Comparison of ENCODE assay signal across 22 cellular contexts in genomic region chr13:25324100-25324499, GRCh38. TPM values are rescaled to one million over a fixed set of nuclear protein-coding genes. Genes with fewer than 3 reads are reported as not detected.
DNase-seq lines count a peak whose midpoint lies in the region; ATAC-seq and TF ChIP-seq lines count a peak whose summit lies in the region.
"Had no signal": no experiment of that assay in that cellular context is flagged by ENCODE, and none has a peak within 500 bp of the region (broad histone marks: within the 10 kb centered on the region; RNA-seq: fewer than 3 reads in every experiment).

No MANE protein-coding gene starts in this region.

- 0 out of 2 replicates have a peak overlapping the region, but pooled peaks have one; percentile 7 for H3K18ac ChIP-seq in IMR-90 (ENCODE audit: low read depth, low read length)

- 80 to 100% methylated on average over 1 of the region's 2 CpGs for WGBS in IMR-90 (ENCODE audit: extremely low coverage in 2 of 2, insufficient read length in 1 of 2), 2 experiments

- CTCF ChIA-PET in activated CD4-positive, alpha-beta T cell treated with anti-CD3 and anti-CD28 coated beads for 36 hours (lab: Charles Lee), result interaction anchor here (0.9 to 1.5 kb wide), 2 partner anchors 13 to 90 kb away, joined by 3 read pairs; no protein-coding TSS in a partner anchor
- CTCF ChIA-PET in IMR-90 (lab: Yijun Ruan, JAX), result interaction anchor here (1.1 kb wide), 1 partner anchor 52 kb away, joined by 4 read pairs; no protein-coding TSS in a partner anchor
- CTCF ChIA-PET in CD8-positive, alpha-beta memory T cell (lab: Charles Lee), result no interaction called here

- no peak overlapping the region for H2AK5ac ChIP-seq in IMR-90 (ENCODE audit: low read depth, low read length)

- DNase-seq in activated CD4-positive, alpha-beta T cell treated with anti-CD3 and anti-CD28 coated beads for 36 hours, result no peak
- no peak for DNase-seq in activated CD4-positive, alpha-beta T cell treated with anti-CD3 and anti-CD28 coated beads, Interleukin-2, amount 50 U/mL, for 4 hours
- DNase-seq in IMR-90, result peak; percentile 22
- peak; percentile 47 for DNase-seq in adipocyte (ENCODE audit: low read depth)
- no peak for DNase-seq in mesothelial cell of epicardium (ENCODE audit: low spot score in 2 of 2, unreplicated experiment in 2 of 2)
- no peak for DNase-seq in AG20443 (ENCODE audit: low spot score)
- no peak for DNase-seq in activated CD8-positive, alpha-beta memory T cell treated with anti-CD3 and anti-CD28 coated beads, Interleukin-2, amount 50 U/mL, for 4 hours
- no peak for DNase-seq in CD8-positive, alpha-beta memory T cell
- DNase-seq: DMS153, GDM1, Karpas-422, NCI-H1436, NCI-H2029, NCI-H2171, NCI-H526, PC-3, RPMI8226, SHP77 treated with DMSO at 0.1 percent for 48 hours had no signal

- H3K9me3 ChIP-seq in IMR-90 (ENCODE audit: control insufficient read depth, insufficient read depth, low read length), result no peaks in the 10 kb centered on the region
- no peaks in the 10 kb centered on the region for H3K9me3 ChIP-seq in adipocyte (ENCODE audit: control insufficient read depth, low read length)
- H3K9me3 ChIP-seq in CD8-positive, alpha-beta memory T cell (ENCODE audit: low read length), result no peaks in the 10 kb centered on the region

- H3K9ac ChIP-seq in IMR-90 (ENCODE audit: low read depth, low read length) (no peak overlapping the region; the same call in 1 of the 2 replicates), adipocyte (ENCODE audit: low read length) (no peak overlapping the region)

- no peaks in the 10 kb centered on the region for H3K4me1 Mint-ChIP-seq in activated CD4-positive, alpha-beta T cell treated with anti-CD3 and anti-CD28 coated beads for 36 hours
- no peaks in the 10 kb centered on the region for H3K4me1 Mint-ChIP-seq in mesothelial cell of epicardium
- no peaks in the 10 kb centered on the region for H3K4me1 Mint-ChIP-seq in CD8-positive, alpha-beta memory T cell
- H3K4me1 Mint-ChIP-seq: CD14-positive monocyte had no signal

- H2BK15ac ChIP-seq in IMR-90 (ENCODE audit: low read depth, low read length), result no peak overlapping the region

- H3K36me3 Mint-ChIP-seq in activated CD4-positive, alpha-beta T cell treated with anti-CD3 and anti-CD28 coated beads for 36 hours (ENCODE audit: low read depth), result peaks cover 32% of the 10 kb centered on the region
- H3K36me3 Mint-ChIP-seq in mesothelial cell of epicardium, result peaks cover 21% of the 10 kb centered on the region
- H3K36me3 Mint-ChIP-seq in CD8-positive, alpha-beta memory T cell, result peaks cover 0 to 70% (median 12%) of the 10 kb centered on the region in 3 donors

- TF ChIP-seq CTCF in IMR-90 (conservative IDR thresholded peaks at IDR 0.05; ENCODE audit: low read depth, low read length) (no peak), mesothelial cell of epicardium (IDR thresholded peaks at IDR 0.05; ENCODE audit: unreplicated experiment) (no peak)

- no peak overlapping the region for H2AFZ ChIP-seq in IMR-90 (replicated peaks; ENCODE audit: low read length, poor library complexity)

- H2BK5ac ChIP-seq in IMR-90 (ENCODE audit: low read depth, low read length, poor library complexity, severe bottlenecking), result peak overlapping the region; percentile 46

- H3K56ac ChIP-seq in IMR-90 (ENCODE audit: extremely low read depth, insufficient read depth, low read length), result no peak overlapping the region

- H2BK120ac ChIP-seq in IMR-90 (ENCODE audit: low read depth, low read length), result no peak overlapping the region

- H2AK9ac ChIP-seq in IMR-90 (replicated peaks; ENCODE audit: low read depth, low read length, poor library complexity), result no peak overlapping the region

- intact Hi-C loops in activated CD4-positive, alpha-beta T cell treated with anti-CD3 and anti-CD28 coated beads for 36 hours (cut with DNase I, micrococcal nuclease), result loop anchor here in 1 of 2 experiments (2.0 kb wide), 1 partner anchor 15 kb away; no protein-coding TSS in a partner anchor
- intact Hi-C loops in IMR-90 (cut with micrococcal nuclease), result no loop called here

- H3K4ac ChIP-seq in IMR-90 (ENCODE audit: low read depth, low read length), result no peak overlapping the region

- H3K36me3 ChIP-seq in IMR-90 (ENCODE audit: control insufficient read depth, insufficient read depth, low read length) (peaks cover 32% of the 10 kb centered on the region), adipocyte (ENCODE audit: control insufficient read depth, insufficient read depth, low read length, severe bottlenecking) (peaks cover 87% of the 10 kb centered on the region)
- peaks cover 34% of the 10 kb centered on the region for H3K36me3 ChIP-seq in CD8-positive, alpha-beta memory T cell (ENCODE audit: insufficient read depth, low read length)

- H4K8ac ChIP-seq in IMR-90 (ENCODE audit: low read depth in 2 of 2, low read length in 2 of 2), result peak overlapping the region in 1 of 2 experiments; percentile 21; a peak in 1 of 4 replicates

- no peak overlapping the region for H3K14ac ChIP-seq in IMR-90 (replicated peaks; ENCODE audit: low read depth, low read length)

- no peak for ATAC-seq in activated CD4-positive, alpha-beta T cell treated with anti-CD3 and anti-CD28 coated beads for 36 hours
- peak; percentile 78 for ATAC-seq in IMR-90 (ENCODE audit: low read depth)
- ATAC-seq: PC-3 had no signal

- no peaks in the 10 kb centered on the region for H3K9me3 Mint-ChIP-seq in activated CD4-positive, alpha-beta T cell treated with anti-CD3 and anti-CD28 coated beads for 36 hours (ENCODE audit: low read depth)
- H3K9me3 Mint-ChIP-seq in mesothelial cell of epicardium, result no peaks in the 10 kb centered on the region
- no peaks in the 10 kb centered on the region for H3K9me3 Mint-ChIP-seq in CD8-positive, alpha-beta memory T cell
- H3K9me3 Mint-ChIP-seq: CD14-positive monocyte, IgD-negative memory B cell had no signal

- H4K5ac ChIP-seq in IMR-90 (ENCODE audit: low read depth, low read length), result no peak overlapping the region

- POLR2A ChIA-PET in activated CD4-positive, alpha-beta T cell treated with anti-CD3 and anti-CD28 coated beads for 36 hours (lab: Charles Lee), result no interaction called here
- POLR2A ChIA-PET in IMR-90 (lab: Charles Lee; ENCODE audit: unreplicated experiment), result no interaction called here
- POLR2A ChIA-PET in CD8-positive, alpha-beta memory T cell (lab: Charles Lee), result no interaction called here

- peaks cover 5% of the 10 kb centered on the region; the same call in 1 of the 2 replicates for H3K4me1 ChIP-seq in IMR-90 (ENCODE audit: control insufficient read depth, insufficient read depth, low read length)
- H3K4me1 ChIP-seq in adipocyte (ENCODE audit: control insufficient read depth, insufficient read depth, low read length), result peaks cover 11% of the 10 kb centered on the region
- H3K4me1 ChIP-seq in CD8-positive, alpha-beta memory T cell (ENCODE audit: insufficient read depth, low read length), result no peaks in the 10 kb centered on the region

- H3K9me1 ChIP-seq in IMR-90 (ENCODE audit: insufficient read depth, low read length), result no peaks in the 10 kb centered on the region

- no peak for TF ChIP-seq RAD21 in IMR-90 (IDR thresholded peaks at IDR 0.05; ENCODE audit: low read length)

- H3K27ac Mint-ChIP-seq in activated CD4-positive, alpha-beta T cell treated with anti-CD3 and anti-CD28 coated beads for 36 hours, result peak overlapping the region; percentile 0
- peak overlapping the region; percentile 4 for H3K27ac Mint-ChIP-seq in mesothelial cell of epicardium
- H3K27ac Mint-ChIP-seq in CD8-positive, alpha-beta memory T cell, result peak overlapping the region in 3 of 8 donors; percentile 1 to 87 (median 8)

- in situ Hi-C loops in IMR-90 (cut with MboI; ENCODE audit: low sequenced_read_pairs), result no loop called here

- no peaks in the 10 kb centered on the region for H3K27me3 Mint-ChIP-seq in activated CD4-positive, alpha-beta T cell treated with anti-CD3 and anti-CD28 coated beads for 36 hours
- H3K27me3 Mint-ChIP-seq in mesothelial cell of epicardium (ENCODE audit: low read depth), result no peaks in the 10 kb centered on the region
- H3K27me3 Mint-ChIP-seq in CD8-positive, alpha-beta memory T cell, result no peaks in the 10 kb centered on the region
- H3K27me3 Mint-ChIP-seq: IgD-negative memory B cell had no signal

- no peak overlapping the region for H2BK20ac ChIP-seq in IMR-90 (ENCODE audit: low read depth, low read length)

- H3K27me3 ChIP-seq in IMR-90 (ENCODE audit: control insufficient read depth, insufficient read depth, low read length) (no peaks in the 10 kb centered on the region), adipocyte (replicated peaks; ENCODE audit: control insufficient read depth, insufficient read depth, low read length) (no peaks in the 10 kb centered on the region)
- no peaks in the 10 kb centered on the region for H3K27me3 ChIP-seq in CD8-positive, alpha-beta memory T cell (ENCODE audit: insufficient read depth, low read length, poor library complexity, severe bottlenecking)

- H3K23ac ChIP-seq in IMR-90 (ENCODE audit: low read depth, low read length), result no peak overlapping the region; the same call in 1 of the 2 replicates

- H4K91ac ChIP-seq in IMR-90 (ENCODE audit: insufficient read depth, low read depth, low read length), result no peak overlapping the region

- H3K4me2 ChIP-seq in IMR-90 (ENCODE audit: low read depth, low read length), result no peak overlapping the region

- dilution Hi-C loops in IMR-90 (cut with HindIII; ENCODE audit: low sequenced_read_pairs, unreplicated experiment), result no loop called here

- peak overlapping the region; percentile 23; the same call in 1 of the 2 replicates for H3K27ac ChIP-seq in IMR-90 (ENCODE audit: insufficient read depth, low read length)
- no peak overlapping the region for H3K27ac ChIP-seq in CD8-positive, alpha-beta memory T cell (ENCODE audit: low read depth, low read length)
- H3K27ac ChIP-seq: 22Rv1, HL-60 had no signal

- H4K20me1 ChIP-seq in IMR-90 (ENCODE audit: insufficient read depth, low read length), result no peaks in the 10 kb centered on the region; the same call in 1 of the 2 replicates

- no peak overlapping the region for H3K4me3 Mint-ChIP-seq in activated CD4-positive, alpha-beta T cell treated with anti-CD3 and anti-CD28 coated beads for 36 hours
- no peak overlapping the region for H3K4me3 Mint-ChIP-seq in mesothelial cell of epicardium
- H3K4me3 Mint-ChIP-seq in CD8-positive, alpha-beta memory T cell, result no peak overlapping the region
- H3K4me3 Mint-ChIP-seq: CD14-positive monocyte, IgD-negative memory B cell had no signal

- no peak for TF ChIP-seq POLR2A in IMR-90 (IDR thresholded peaks at IDR 0.05; ENCODE audit: low read depth, low read length)

- no peak overlapping the region for H3K4me3 ChIP-seq in IMR-90 (ENCODE audit: insufficient read depth, low read depth, low read length)
- H3K4me3 ChIP-seq in adipocyte (ENCODE audit: low read length), result no peak overlapping the region
- no peak overlapping the region for H3K4me3 ChIP-seq in CD8-positive, alpha-beta memory T cell (ENCODE audit: low read length)

- peaks cover 3 to 13% of the 10 kb centered on the region in 2 experiments for H3K79me1 ChIP-seq in IMR-90 (ENCODE audit: low read depth in 1 of 2, low read length in 2 of 2)

- BruUV-seq in IMR-90 (replicated peaks; lab: Mats Ljungman, UMichigan), result no TSS peak

RNA-seq across cellular contexts. Expression of gene NUP58, which starts 22.7 kb away (rescaled TPM):
- total RNA-seq in activated CD4-positive, alpha-beta T cell treated with anti-CD3 and anti-CD28 coated beads for 36 hours, result 100 to 1,000 TPM; 134 to 137 TPM
- total RNA-seq in IMR-90 (2012; rRNA removed), result 50.7 and 61.4 TPM in 2 replicates
- polyA plus RNA-seq in IMR-90 (2012; rRNA removed), result 25.2 and 29.7 TPM in 2 replicates
- polyA plus RNA-seq in IMR-90 (2012; cell fraction: cytosol; rRNA removed), result 14.6 and 20.5 TPM in 2 replicates
- polyA plus RNA-seq in IMR-90 (2012; cell fraction: nucleus; rRNA removed; ENCODE audit: low replicate concordance), result 15.1 and 32.3 TPM in 2 replicates
- 59.0 to 63.7 TPM (median 60.3 TPM) in 3 replicates for total RNA-seq in mesothelial cell of epicardium
- 100 to 1,000 TPM; 123 to 124 TPM for total RNA-seq in CD8-positive, alpha-beta memory T cell
- 14.5 TPM for polyA plus RNA-seq in CD8-positive, alpha-beta memory T cell

RNA-seq across cellular contexts. Expression of gene MTMR6, which starts 36.8 kb away (rescaled TPM):
- total RNA-seq in activated CD4-positive, alpha-beta T cell treated with anti-CD3 and anti-CD28 coated beads for 36 hours, result 10 to 100 TPM; 10.7 to 11.1 TPM
- total RNA-seq in IMR-90 (2012; rRNA removed), result 21.7 and 33.1 TPM in 2 replicates
- polyA plus RNA-seq in IMR-90 (2012; rRNA removed), result 7.4 and 9.4 TPM in 2 replicates
- polyA plus RNA-seq in IMR-90 (2012; cell fraction: cytosol; rRNA removed), result 2.7 and 3.8 TPM in 2 replicates
- polyA plus RNA-seq in IMR-90 (2012; cell fraction: nucleus; rRNA removed; ENCODE audit: low replicate concordance), result 1.9 and 5.4 TPM in 2 replicates
- 11.0 to 11.5 TPM (median 11.3 TPM) in 3 replicates for total RNA-seq in mesothelial cell of epicardium
- 10 to 100 TPM; 15.9 to 16.9 TPM for total RNA-seq in CD8-positive, alpha-beta memory T cell
- 15.0 TPM for polyA plus RNA-seq in CD8-positive, alpha-beta memory T cell

RNA-seq across cellular contexts. Expression of gene ATP8A2, which starts 47.7 kb away (rescaled TPM):
- total RNA-seq in activated CD4-positive, alpha-beta T cell treated with anti-CD3 and anti-CD28 coated beads for 36 hours, result under 1 TPM; 0.30 to 0.39 TPM
- 0.18 and 0.28 TPM in 2 replicates for total RNA-seq in IMR-90 (2012; rRNA removed)
- polyA plus RNA-seq in IMR-90 (2012; rRNA removed), result 0.02 and 0.04 TPM in 2 replicates
- polyA plus RNA-seq in IMR-90 (2012; cell fraction: cytosol; rRNA removed), result 0.01 and 0.03 TPM in 2 replicates
- polyA plus RNA-seq in IMR-90 (2012; cell fraction: nucleus; rRNA removed; ENCODE audit: low replicate concordance), result 0.01 and 0.02 TPM in 2 replicates
- 35.8 to 39.1 TPM (median 35.9 TPM) in 3 replicates for total RNA-seq in mesothelial cell of epicardium
- under 1 TPM; 0.58 to 0.63 TPM for total RNA-seq in CD8-positive, alpha-beta memory T cell
- polyA plus RNA-seq in CD8-positive, alpha-beta memory T cell, result 0.26 TPM
- polyA plus RNA-seq: CD14-positive monocyte had no signal

Comparison
In these comparisons a context has a peak if more than half of its experiments do, and no peak if none do; other contexts are left out.
1. DNase-seq: peak in IMR-90 (single experiment) and adipocyte (single experiment); none in activated CD4-positive, alpha-beta T cell treated with anti-CD3 and anti-CD28 coated beads for 36 hours (single experiment), activated CD4-positive, alpha-beta T cell treated with anti-CD3 and anti-CD28 coated beads, Interleukin-2, amount 50 U/mL, for 4 hours (0 of 2), mesothelial cell of epicardium (0 of 2), AG20443 (single experiment), activated CD8-positive, alpha-beta memory T cell treated with anti-CD3 and anti-CD28 coated beads, Interleukin-2, amount 50 U/mL, for 4 hours (single experiment) and CD8-positive, alpha-beta memory T cell (0 of 5).
2. RNA of gene ATP8A2, which starts 47.7 kb away (total RNA-seq): 35.8 to 39.1 TPM in mesothelial cell of epicardium; 0.58 to 0.63 TPM in CD8-positive, alpha-beta memory T cell, 0.30 to 0.39 TPM in activated CD4-positive, alpha-beta T cell treated with anti-CD3 and anti-CD28 coated beads for 36 hours and 0.18 to 0.28 TPM in IMR-90; every median in the first group is over 10 times any median in the second.